In genomic region chrX:155028749-155029360, GRCh38 we compare ENCODE assay signal across 9 cellular contexts. TPM values are rescaled to one million over a fixed set of nuclear protein-coding genes. Genes with fewer than 3 reads are reported as not detected.
A peak's percentile ranks its signal among the peaks of the same experiment; 100 is the strongest.
DNase-seq lines count a peak whose midpoint lies in the region; ATAC-seq and TF ChIP-seq lines count a peak whose summit lies in the region.
"Had no signal": no experiment of that assay in that cellular context is flagged by ENCODE, and none has a peak within 500 bp of the region (broad histone marks: within the 10 kb centered on the region; RNA-seq: fewer than 3 reads in every experiment).

No MANE protein-coding gene starts in this region.

- H4K20me1 ChIP-seq in fibroblast of lung (ENCODE audit: control insufficient read depth, extremely low read depth, insufficient read depth, low read length): no peaks in the 10 kb centered on the region

- peaks cover 18% of the 10 kb centered on the region for H3K4me1 Mint-ChIP-seq in activated CD8-positive, alpha-beta memory T cell treated with anti-CD3 and anti-CD28 coated beads, Interleukin-2, amount 10 ng/mL, durations not matched to agents 7 days and 5 days
- H3K4me1 Mint-ChIP-seq in T-helper 17 cell: peaks cover 8% of the 10 kb centered on the region
- peaks cover 9 to 27% of the 10 kb centered on the region in 2 donors for H3K4me1 Mint-ChIP-seq in stimulated activated naive B cell treated with anti-CD40 and anti-IgM and Interleukin-4, amounts not matched to agents 10 μg/mL and 1 μg/mL and 100 μg/mL, for 72 hours

- H3K9ac ChIP-seq in fibroblast of lung (ENCODE audit: insufficient read depth, low read length): no peak overlapping the region

- peaks cover 3% of the 10 kb centered on the region for H3K36me3 Mint-ChIP-seq in activated CD8-positive, alpha-beta memory T cell treated with anti-CD3 and anti-CD28 coated beads, Interleukin-2, amount 10 ng/mL, durations not matched to agents 7 days and 5 days
- no peaks in the 10 kb centered on the region for H3K36me3 Mint-ChIP-seq in T-helper 17 cell (ENCODE audit: low read depth)
- peaks cover 3 to 4% of the 10 kb centered on the region in 2 donors for H3K36me3 Mint-ChIP-seq in stimulated activated naive B cell treated with anti-CD40 and anti-IgM and Interleukin-4, amounts not matched to agents 10 μg/mL and 1 μg/mL and 100 μg/mL, for 72 hours

- CTCF ChIA-PET in activated CD8-positive, alpha-beta memory T cell treated with anti-CD3 and anti-CD28 coated beads, Interleukin-2, amount 10 ng/mL, durations not matched to agents 7 days and 5 days (lab: Charles Lee): interaction anchor here (1.0 to 1.6 kb wide), 3 partner anchors 9 to 111 kb away, joined by 3 to 4 read pairs (median 4); no protein-coding TSS in a partner anchor

- peak overlapping the region; percentile 85 for H3K4me3 Mint-ChIP-seq in activated CD8-positive, alpha-beta memory T cell treated with anti-CD3 and anti-CD28 coated beads, Interleukin-2, amount 10 ng/mL, durations not matched to agents 7 days and 5 days
- H3K4me3 Mint-ChIP-seq in T-helper 17 cell: no peak overlapping the region
- peak overlapping the region in 1 of 2 donors; percentile 32 for H3K4me3 Mint-ChIP-seq in stimulated activated naive B cell treated with anti-CD40 and anti-IgM and Interleukin-4, amounts not matched to agents 10 μg/mL and 1 μg/mL and 100 μg/mL, for 72 hours

- H3K9me3 ChIP-seq in T-helper 17 cell (ENCODE audit: control insufficient read depth, low read length, poor library complexity, severe bottlenecking) (no peaks in the 10 kb centered on the region), fibroblast of lung (ENCODE audit: control insufficient read depth, insufficient read depth, low read depth, low read length) (no peaks in the 10 kb centered on the region)

- no peak for TF ChIP-seq CTCF in fibroblast of lung (conservative IDR thresholded peaks at IDR 0.05 in 1 of 2, IDR thresholded peaks at IDR 0.05 in 1 of 2; ENCODE audit: low read depth in 1 of 2, low read length in 2 of 2)

- peak overlapping the region; percentile 13 for H3K4me2 ChIP-seq in fibroblast of lung (ENCODE audit: extremely low read depth, insufficient read depth, low read length)

- H3K27me3 Mint-ChIP-seq in activated CD8-positive, alpha-beta memory T cell treated with anti-CD3 and anti-CD28 coated beads, Interleukin-2, amount 10 ng/mL, durations not matched to agents 7 days and 5 days: no peaks in the 10 kb centered on the region
- no peaks in the 10 kb centered on the region for H3K27me3 Mint-ChIP-seq in T-helper 17 cell
- no peaks in the 10 kb centered on the region for H3K27me3 Mint-ChIP-seq in stimulated activated naive B cell treated with anti-CD40 and anti-IgM and Interleukin-4, amounts not matched to agents 10 μg/mL and 1 μg/mL and 100 μg/mL, for 72 hours

- peak overlapping the region; percentile 23 for H3K27ac ChIP-seq in fibroblast of lung (ENCODE audit: insufficient read depth, low read length)

- H3K27me3 ChIP-seq in fibroblast of lung (ENCODE audit: control insufficient read depth, insufficient read depth, low read length) (no peaks in the 10 kb centered on the region), H7 (ENCODE audit: control insufficient read depth, insufficient read depth, low read length) (no peaks in the 10 kb centered on the region)

- no peaks in the 10 kb centered on the region for H3K4me1 ChIP-seq in fibroblast of lung (ENCODE audit: control insufficient read depth, extremely low read depth, insufficient read depth, low read length)

- no peaks in the 10 kb centered on the region for H3K9me3 Mint-ChIP-seq in activated CD8-positive, alpha-beta memory T cell treated with anti-CD3 and anti-CD28 coated beads, Interleukin-2, amount 10 ng/mL, durations not matched to agents 7 days and 5 days (ENCODE audit: low read depth)
- no peaks in the 10 kb centered on the region for H3K9me3 Mint-ChIP-seq in stimulated activated naive B cell treated with anti-CD40 and anti-IgM and Interleukin-4, amounts not matched to agents 10 μg/mL and 1 μg/mL and 100 μg/mL, for 72 hours

- H3K27ac Mint-ChIP-seq in activated CD8-positive, alpha-beta memory T cell treated with anti-CD3 and anti-CD28 coated beads, Interleukin-2, amount 10 ng/mL, durations not matched to agents 7 days and 5 days: peak overlapping the region; percentile 97
- peak overlapping the region; percentile 16 for H3K27ac Mint-ChIP-seq in T-helper 17 cell
- H3K27ac Mint-ChIP-seq in stimulated activated naive B cell treated with anti-CD40 and anti-IgM and Interleukin-4, amounts not matched to agents 10 μg/mL and 1 μg/mL and 100 μg/mL, for 72 hours: peak overlapping the region; percentile 15

- no peak overlapping the region for H2AFZ ChIP-seq in fibroblast of lung (ENCODE audit: low read length)

- ATAC-seq in activated CD8-positive, alpha-beta memory T cell treated with anti-CD3 and anti-CD28 coated beads, Interleukin-2, amount 10 ng/mL, durations not matched to agents 7 days and 5 days: no peak
- no peak for ATAC-seq in T-helper 17 cell
- ATAC-seq in stimulated activated naive B cell treated with anti-CD40 and anti-IgM and Interleukin-4, amounts not matched to agents 10 μg/mL and 1 μg/mL and 100 μg/mL, for 72 hours (replicated peaks): no peak

- DNase-seq in activated CD8-positive, alpha-beta memory T cell treated with anti-CD3 and anti-CD28 coated beads, Interleukin-2, amount 10 ng/mL, durations not matched to agents 7 days and 5 days: no peak
- no peak for DNase-seq in activated CD8-positive, alpha-beta memory T cell treated with anti-CD3 and anti-CD28 coated beads for 24 hours
- DNase-seq in T-helper 17 cell (no peak), fibroblast of lung (ENCODE audit: low read depth in 2 of 2) (peak; percentile 11 to 69), amniotic stem cell (lab: John Stamatoyannopoulos, UW) (no peak), H7 (no peak), ecto neural progenitor cell (ENCODE audit: low spot score) (no peak)
- DNase-seq in stimulated activated naive B cell treated with anti-CD40 and anti-IgM and Interleukin-4, amounts not matched to agents 10 μg/mL and 1 μg/mL and 100 μg/mL, for 72 hours: no peak
- DNase-seq: activated CD4-positive, alpha-beta T cell treated with anti-CD3 and anti-CD28 coated beads, Interleukin-2, amount 50 U/mL, for 1 hour had no signal

- peaks cover 2% of the 10 kb centered on the region for H3K79me2 ChIP-seq in fibroblast of lung (ENCODE audit: control insufficient read depth, insufficient read depth, low read length)

- H3K4me3 ChIP-seq in fibroblast of lung (replicated peaks in 1 of 4; ENCODE audit: control extremely low read depth in 1 of 4, insufficient read depth in 1 of 4, low read depth in 3 of 4, low read length in 4 of 4) (no peak overlapping the region), H7 (ENCODE audit: insufficient read depth, low read depth, low read length) (no peak overlapping the region)

- H3K36me3 ChIP-seq in fibroblast of lung (ENCODE audit: control insufficient read depth, insufficient read depth, low read length) (no peaks in the 10 kb centered on the region), H7 (replicated peaks; ENCODE audit: control insufficient read depth, insufficient read depth, low read length) (no peaks in the 10 kb centered on the region)

RNA-seq across cellular contexts. Expression of gene FUNDC2, which starts 2.2 kb away (rescaled TPM):
- 10 to 100 TPM; 44.3 to 52.6 TPM for total RNA-seq in activated CD8-positive, alpha-beta memory T cell treated with anti-CD3 and anti-CD28 coated beads, Interleukin-2, amount 10 ng/mL, durations not matched to agents 7 days and 5 days
- total RNA-seq in T-helper 17 cell (10 to 100 TPM; 40.7 to 53.0 TPM), fibroblast of lung (18.3 and 21.3 TPM in 2 replicates)
- 92.4 and 97.1 TPM in 2 replicates for polyA plus RNA-seq in fibroblast of lung
- polyA plus RNA-seq in fibroblast of lung (2012): 71.7 and 79.4 TPM in 2 replicates
- polyA minus RNA-seq in fibroblast of lung (ENCODE audit: low replicate concordance): 46.6 and 52.8 TPM in 2 replicates
- 50.0 and 56.0 TPM in 2 replicates for total RNA-seq in H7 (2014; rRNA removed; shearing (Covaris generic))

RNA-seq across cellular contexts. Expression of gene F8, which starts 6.3 kb away (rescaled TPM):
- 10 to 100 TPM; 12.7 to 15.0 TPM for total RNA-seq in activated CD8-positive, alpha-beta memory T cell treated with anti-CD3 and anti-CD28 coated beads, Interleukin-2, amount 10 ng/mL, durations not matched to agents 7 days and 5 days
- total RNA-seq in T-helper 17 cell (1 to 10 TPM; 2.2 to 5.6 TPM), fibroblast of lung (5.4 and 7.9 TPM in 2 replicates)
- polyA plus RNA-seq in fibroblast of lung: 3.2 and 4.5 TPM in 2 replicates
- 2.5 and 2.7 TPM in 2 replicates for polyA plus RNA-seq in fibroblast of lung (2012)
- 0.19 TPM in 1 of 2 replicates, not detected in the other for polyA minus RNA-seq in fibroblast of lung (ENCODE audit: low replicate concordance)
- total RNA-seq in H7 (2014; rRNA removed; shearing (Covaris generic)): 1.4 and 2.1 TPM in 2 replicates

RNA-seq across cellular contexts. Expression of gene CMC4, which starts 42.1 kb away (rescaled TPM):
- total RNA-seq in activated CD8-positive, alpha-beta memory T cell treated with anti-CD3 and anti-CD28 coated beads, Interleukin-2, amount 10 ng/mL, durations not matched to agents 7 days and 5 days: 1 to 10 TPM; 3.4 to 3.7 TPM
- total RNA-seq in T-helper 17 cell (1 to 10 TPM; 4.3 to 6.9 TPM), fibroblast of lung (9.6 and 10.3 TPM in 2 replicates)
- polyA plus RNA-seq in fibroblast of lung: 8.1 and 8.4 TPM in 2 replicates
- polyA plus RNA-seq in fibroblast of lung (2012): 6.6 and 8.0 TPM in 2 replicates
- polyA minus RNA-seq in fibroblast of lung (ENCODE audit: low replicate concordance): 1.0 and 3.0 TPM in 2 replicates
- total RNA-seq in H7 (2014; rRNA removed; shearing (Covaris generic)): 10.0 and 13.4 TPM in 2 replicates

RNA-seq across cellular contexts. Expression of gene MTCP1, which starts 42.1 kb away (rescaled TPM):
- total RNA-seq in activated CD8-positive, alpha-beta memory T cell treated with anti-CD3 and anti-CD28 coated beads, Interleukin-2, amount 10 ng/mL, durations not matched to agents 7 days and 5 days: 10 to 100 TPM; 23.1 to 25.3 TPM
- total RNA-seq in T-helper 17 cell (10 to 100 TPM; 12.2 to 18.0 TPM), fibroblast of lung (14.6 and 16.0 TPM in 2 replicates)
- 9.3 and 10.6 TPM in 2 replicates for polyA plus RNA-seq in fibroblast of lung
- 15.6 and 17.6 TPM in 2 replicates for polyA plus RNA-seq in fibroblast of lung (2012)
- polyA minus RNA-seq in fibroblast of lung (ENCODE audit: low replicate concordance): 2.9 TPM in 1 of 2 replicates, not detected in the other
- 5.9 and 9.3 TPM in 2 replicates for total RNA-seq in H7 (2014; rRNA removed; shearing (Covaris generic))

RNA-seq across cellular contexts. Expression of gene BRCC3, which starts 42.5 kb away (rescaled TPM):
- 10 to 100 TPM; 25.2 to 33.4 TPM for total RNA-seq in activated CD8-positive, alpha-beta memory T cell treated with anti-CD3 and anti-CD28 coated beads, Interleukin-2, amount 10 ng/mL, durations not matched to agents 7 days and 5 days
- total RNA-seq in T-helper 17 cell: 10 to 100 TPM; 11.1 to 12.4 TPM
- 9.5 and 12.1 TPM in 2 replicates for total RNA-seq in fibroblast of lung
- 22.0 and 29.8 TPM in 2 replicates for polyA plus RNA-seq in fibroblast of lung
- polyA plus RNA-seq in fibroblast of lung (2012): 17.0 and 20.4 TPM in 2 replicates
- 8.0 and 14.1 TPM in 2 replicates for polyA minus RNA-seq in fibroblast of lung (ENCODE audit: low replicate concordance)
- total RNA-seq in H7 (2014; rRNA removed; shearing (Covaris generic)): 7.9 and 9.9 TPM in 2 replicates

Comparison
In these comparisons a context has a peak if more than half of its experiments do, and no peak if none do; other contexts are left out.
1. DNase-seq: peak in fibroblast of lung (2 of 2); none in activated CD8-positive, alpha-beta memory T cell treated with anti-CD3 and anti-CD28 coated beads, Interleukin-2, amount 10 ng/mL, durations not matched to agents 7 days and 5 days (single experiment), activated CD8-positive, alpha-beta memory T cell treated with anti-CD3 and anti-CD28 coated beads for 24 hours (single experiment), T-helper 17 cell (0 of 3), stimulated activated naive B cell treated with anti-CD40 and anti-IgM and Interleukin-4, amounts not matched to agents 10 μg/mL and 1 μg/mL and 100 μg/mL, for 72 hours (single experiment), amniotic stem cell (single experiment), H7 (single experiment) and ecto neural progenitor cell (single experiment).
2. H3K27ac Mint-ChIP-seq: peak in every context shown above with its lines; median percentile 97 in activated CD8-positive, alpha-beta memory T cell treated with anti-CD3 and anti-CD28 coated beads, Interleukin-2, amount 10 ng/mL, durations not matched to agents 7 days and 5 days; 16 in T-helper 17 cell; 15 in stimulated activated naive B cell treated with anti-CD40 and anti-IgM and Interleukin-4, amounts not matched to agents 10 μg/mL and 1 μg/mL and 100 μg/mL, for 72 hours.